1 cellular context compared by ENCODE assay signal in the genomic region with DNA sequence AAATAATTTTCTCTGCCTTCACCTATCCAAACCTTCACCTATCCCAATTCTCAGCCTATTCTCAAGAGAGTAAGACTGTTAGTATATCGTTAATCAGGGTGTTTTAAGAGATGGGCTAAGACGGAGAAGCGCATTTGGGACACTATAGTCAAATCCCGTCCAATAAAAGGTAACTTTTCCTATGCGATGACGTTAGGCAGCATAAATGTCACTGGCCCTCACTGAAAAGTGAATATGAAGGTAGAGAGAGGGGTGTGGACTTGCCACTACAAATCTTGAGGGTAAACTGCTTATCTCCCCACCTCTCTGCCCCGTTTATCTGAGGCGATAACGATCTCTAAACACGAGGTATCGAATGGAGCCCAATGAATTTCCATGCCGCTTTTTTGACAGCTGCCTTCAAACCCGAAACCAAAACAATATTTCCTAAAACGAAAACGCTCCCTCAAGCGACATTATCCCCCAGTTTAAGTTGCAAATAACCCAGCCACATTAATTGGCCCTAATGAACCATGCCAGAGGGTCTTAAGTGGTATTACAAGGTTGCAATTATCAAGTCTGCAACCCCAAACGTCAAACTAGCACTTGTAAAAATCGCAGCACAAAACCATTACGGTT.
A peak's percentile ranks its signal among the peaks of the same experiment; 100 is the strongest.
TF ChIP-seq lines count a peak whose summit lies in the region.

No MANE protein-coding gene starts in this region.

TF ChIP-seq in GM12878, 131 proteins besides CTCF, POLR2A, EP300 and RAD21 (continued from another document and continues in another):
- TF ChIP-seq, protein P1, sequence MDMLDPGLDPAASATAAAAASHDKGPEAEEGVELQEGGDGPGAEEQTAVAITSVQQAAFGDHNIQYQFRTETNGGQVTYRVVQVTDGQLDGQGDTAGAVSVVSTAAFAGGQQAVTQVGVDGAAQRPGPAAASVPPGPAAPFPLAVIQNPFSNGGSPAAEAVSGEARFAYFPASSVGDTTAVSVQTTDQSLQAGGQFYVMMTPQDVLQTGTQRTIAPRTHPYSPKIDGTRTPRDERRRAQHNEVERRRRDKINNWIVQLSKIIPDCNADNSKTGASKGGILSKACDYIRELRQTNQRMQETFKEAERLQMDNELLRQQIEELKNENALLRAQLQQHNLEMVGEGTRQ (IDR thresholded peaks at IDR 0.05; ENCODE audit: borderline replicate concordance, low read depth, low read length) = no peak
- TF ChIP-seq HDGF (IDR thresholded peaks at IDR 0.05) = no peak
- TF ChIP-seq, protein P2, sequence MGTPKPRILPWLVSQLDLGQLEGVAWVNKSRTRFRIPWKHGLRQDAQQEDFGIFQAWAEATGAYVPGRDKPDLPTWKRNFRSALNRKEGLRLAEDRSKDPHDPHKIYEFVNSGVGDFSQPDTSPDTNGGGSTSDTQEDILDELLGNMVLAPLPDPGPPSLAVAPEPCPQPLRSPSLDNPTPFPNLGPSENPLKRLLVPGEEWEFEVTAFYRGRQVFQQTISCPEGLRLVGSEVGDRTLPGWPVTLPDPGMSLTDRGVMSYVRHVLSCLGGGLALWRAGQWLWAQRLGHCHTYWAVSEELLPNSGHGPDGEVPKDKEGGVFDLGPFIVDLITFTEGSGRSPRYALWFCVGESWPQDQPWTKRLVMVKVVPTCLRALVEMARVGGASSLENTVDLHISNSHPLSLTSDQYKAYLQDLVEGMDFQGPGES (IDR thresholded peaks at IDR 0.05) = no peak
- no peak; the same call in 1 of the 2 replicates for TF ChIP-seq CHD1 (IDR thresholded peaks at IDR 0.05; ENCODE audit: low read depth, low read length)
- no peak for TF ChIP-seq ESRRA (IDR thresholded peaks at IDR 0.05; ENCODE audit: low read length)
- TF ChIP-seq TCF3 (IDR thresholded peaks at IDR 0.05; ENCODE audit: borderline replicate concordance, insufficient read depth, low read depth, low read length) = no peak
- 0 out of 2 replicates have a peak, but pooled peaks have one; percentile 15 for TF ChIP-seq DPF2 (IDR thresholded peaks at IDR 0.05)
- TF ChIP-seq, protein P3, sequence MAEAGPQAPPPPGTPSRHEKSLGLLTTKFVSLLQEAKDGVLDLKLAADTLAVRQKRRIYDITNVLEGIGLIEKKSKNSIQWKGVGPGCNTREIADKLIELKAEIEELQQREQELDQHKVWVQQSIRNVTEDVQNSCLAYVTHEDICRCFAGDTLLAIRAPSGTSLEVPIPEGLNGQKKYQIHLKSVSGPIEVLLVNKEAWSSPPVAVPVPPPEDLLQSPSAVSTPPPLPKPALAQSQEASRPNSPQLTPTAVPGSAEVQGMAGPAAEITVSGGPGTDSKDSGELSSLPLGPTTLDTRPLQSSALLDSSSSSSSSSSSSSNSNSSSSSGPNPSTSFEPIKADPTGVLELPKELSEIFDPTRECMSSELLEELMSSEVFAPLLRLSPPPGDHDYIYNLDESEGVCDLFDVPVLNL (IDR thresholded peaks at IDR 0.05; ENCODE audit: low read depth, low read length) = no peak
- no peak for TF ChIP-seq FOS (IDR thresholded peaks at IDR 0.05; ENCODE audit: borderline replicate concordance, extremely low read depth, insufficient read length)
- no peak for TF ChIP-seq ZNF622 (IDR thresholded peaks at IDR 0.05)
- TF ChIP-seq ZBED1 (IDR thresholded peaks at IDR 0.05; ENCODE audit: borderline replicate concordance) = 0 out of 2 replicates have a peak, but pooled peaks have one; percentile 61
- peak; percentile 24; the same call in 1 of the 2 replicates for TF ChIP-seq MTA3 (IDR thresholded peaks at IDR 0.05; ENCODE audit: borderline replicate concordance, low read length)
- no peak for TF ChIP-seq HDAC6 (IDR thresholded peaks at IDR 0.05; ENCODE audit: unreplicated experiment)
- no peak for TF ChIP-seq STAT1 (conservative IDR thresholded peaks at IDR 0.05)
- no peak for TF ChIP-seq NR2F1 (conservative IDR thresholded peaks at IDR 0.05)
- no peak for TF ChIP-seq BCL11A (IDR thresholded peaks at IDR 0.05; ENCODE audit: low read depth, low read length)
- peak; percentile 56; the same call in 1 of the 2 replicates for TF ChIP-seq BMI1 (IDR thresholded peaks at IDR 0.05; ENCODE audit: borderline replicate concordance)
- no peak for TF ChIP-seq YBX1 (IDR thresholded peaks at IDR 0.05)
- no peak for TF ChIP-seq HDAC2 (IDR thresholded peaks at IDR 0.05)
- TF ChIP-seq ATF7 (IDR thresholded peaks at IDR 0.05; ENCODE audit: low read depth) = peak; percentile 29; the same call in 1 of the 2 replicates
- TF ChIP-seq CBX5 (IDR thresholded peaks at IDR 0.05; ENCODE audit: low read depth) = no peak
- TF ChIP-seq, protein P4, sequence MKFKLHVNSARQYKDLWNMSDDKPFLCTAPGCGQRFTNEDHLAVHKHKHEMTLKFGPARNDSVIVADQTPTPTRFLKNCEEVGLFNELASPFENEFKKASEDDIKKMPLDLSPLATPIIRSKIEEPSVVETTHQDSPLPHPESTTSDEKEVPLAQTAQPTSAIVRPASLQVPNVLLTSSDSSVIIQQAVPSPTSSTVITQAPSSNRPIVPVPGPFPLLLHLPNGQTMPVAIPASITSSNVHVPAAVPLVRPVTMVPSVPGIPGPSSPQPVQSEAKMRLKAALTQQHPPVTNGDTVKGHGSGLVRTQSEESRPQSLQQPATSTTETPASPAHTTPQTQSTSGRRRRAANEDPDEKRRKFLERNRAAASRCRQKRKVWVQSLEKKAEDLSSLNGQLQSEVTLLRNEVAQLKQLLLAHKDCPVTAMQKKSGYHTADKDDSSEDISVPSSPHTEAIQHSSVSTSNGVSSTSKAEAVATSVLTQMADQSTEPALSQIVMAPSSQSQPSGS (IDR thresholded peaks at IDR 0.05; ENCODE audit: low read length) = no peak
- TF ChIP-seq POU2F2 (IDR thresholded peaks at IDR 0.05; ENCODE audit: borderline replicate concordance, low read depth, low read length) = 0 out of 3 replicates have a peak, but pooled peaks have one; percentile 29
- no peak for TF ChIP-seq CEBPB (IDR thresholded peaks at IDR 0.05; ENCODE audit: borderline replicate concordance in 1 of 2, low read depth in 2 of 2, low read length in 2 of 2)
- TF ChIP-seq EED (IDR thresholded peaks at IDR 0.05; ENCODE audit: low read depth) = no peak
- TF ChIP-seq, protein P5, sequence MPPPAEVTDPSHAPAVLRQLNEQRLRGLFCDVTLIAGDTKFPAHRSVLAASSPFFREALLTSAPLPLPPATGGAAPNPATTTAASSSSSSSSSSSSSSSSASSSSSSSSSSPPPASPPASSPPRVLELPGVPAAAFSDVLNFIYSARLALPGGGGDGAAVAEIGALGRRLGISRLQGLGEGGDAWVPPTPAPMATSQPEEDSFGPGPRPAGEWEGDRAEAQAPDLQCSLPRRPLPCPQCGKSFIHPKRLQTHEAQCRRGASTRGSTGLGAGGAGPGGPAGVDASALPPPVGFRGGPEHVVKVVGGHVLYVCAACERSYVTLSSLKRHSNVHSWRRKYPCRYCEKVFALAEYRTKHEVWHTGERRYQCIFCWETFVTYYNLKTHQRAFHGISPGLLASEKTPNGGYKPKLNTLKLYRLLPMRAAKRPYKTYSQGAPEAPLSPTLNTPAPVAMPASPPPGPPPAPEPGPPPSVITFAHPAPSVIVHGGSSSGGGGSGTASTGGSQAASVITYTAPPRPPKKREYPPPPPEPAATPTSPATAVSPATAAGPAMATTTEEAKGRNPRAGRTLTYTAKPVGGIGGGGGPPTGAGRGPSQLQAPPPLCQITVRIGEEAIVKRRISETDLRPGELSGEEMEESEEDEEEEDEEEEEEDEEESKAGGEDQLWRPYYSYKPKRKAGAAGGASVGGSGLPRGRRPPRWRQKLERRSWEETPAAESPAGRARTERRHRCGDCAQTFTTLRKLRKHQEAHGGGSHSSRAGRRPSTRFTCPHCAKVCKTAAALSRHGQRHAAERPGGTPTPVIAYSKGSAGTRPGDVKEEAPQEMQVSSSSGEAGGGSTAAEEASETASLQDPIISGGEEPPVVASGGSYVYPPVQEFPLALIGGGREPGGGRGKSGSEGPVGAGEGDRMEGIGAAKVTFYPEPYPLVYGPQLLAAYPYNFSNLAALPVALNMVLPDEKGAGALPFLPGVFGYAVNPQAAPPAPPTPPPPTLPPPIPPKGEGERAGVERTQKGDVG (CRISPR knock-in tag; IDR thresholded peaks at IDR 0.05) = no peak
- TF ChIP-seq, protein P6, sequence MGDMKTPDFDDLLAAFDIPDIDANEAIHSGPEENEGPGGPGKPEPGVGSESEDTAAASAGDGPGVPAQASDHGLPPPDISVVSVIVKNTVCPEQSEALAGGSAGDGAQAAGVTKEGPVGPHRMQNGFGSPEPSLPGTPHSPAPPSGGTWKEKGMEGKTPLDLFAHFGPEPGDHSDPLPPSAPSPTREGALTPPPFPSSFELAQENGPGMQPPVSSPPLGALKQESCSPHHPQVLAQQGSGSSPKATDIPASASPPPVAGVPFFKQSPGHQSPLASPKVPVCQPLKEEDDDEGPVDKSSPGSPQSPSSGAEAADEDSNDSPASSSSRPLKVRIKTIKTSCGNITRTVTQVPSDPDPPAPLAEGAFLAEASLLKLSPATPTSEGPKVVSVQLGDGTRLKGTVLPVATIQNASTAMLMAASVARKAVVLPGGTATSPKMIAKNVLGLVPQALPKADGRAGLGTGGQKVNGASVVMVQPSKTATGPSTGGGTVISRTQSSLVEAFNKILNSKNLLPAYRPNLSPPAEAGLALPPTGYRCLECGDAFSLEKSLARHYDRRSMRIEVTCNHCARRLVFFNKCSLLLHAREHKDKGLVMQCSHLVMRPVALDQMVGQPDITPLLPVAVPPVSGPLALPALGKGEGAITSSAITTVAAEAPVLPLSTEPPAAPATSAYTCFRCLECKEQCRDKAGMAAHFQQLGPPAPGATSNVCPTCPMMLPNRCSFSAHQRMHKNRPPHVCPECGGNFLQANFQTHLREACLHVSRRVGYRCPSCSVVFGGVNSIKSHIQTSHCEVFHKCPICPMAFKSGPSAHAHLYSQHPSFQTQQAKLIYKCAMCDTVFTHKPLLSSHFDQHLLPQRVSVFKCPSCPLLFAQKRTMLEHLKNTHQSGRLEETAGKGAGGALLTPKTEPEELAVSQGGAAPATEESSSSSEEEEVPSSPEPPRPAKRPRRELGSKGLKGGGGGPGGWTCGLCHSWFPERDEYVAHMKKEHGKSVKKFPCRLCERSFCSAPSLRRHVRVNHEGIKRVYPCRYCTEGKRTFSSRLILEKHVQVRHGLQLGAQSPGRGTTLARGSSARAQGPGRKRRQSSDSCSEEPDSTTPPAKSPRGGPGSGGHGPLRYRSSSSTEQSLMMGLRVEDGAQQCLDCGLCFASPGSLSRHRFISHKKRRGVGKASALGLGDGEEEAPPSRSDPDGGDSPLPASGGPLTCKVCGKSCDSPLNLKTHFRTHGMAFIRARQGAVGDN (IDR thresholded peaks at IDR 0.05) = no peak
- TF ChIP-seq, protein P7, sequence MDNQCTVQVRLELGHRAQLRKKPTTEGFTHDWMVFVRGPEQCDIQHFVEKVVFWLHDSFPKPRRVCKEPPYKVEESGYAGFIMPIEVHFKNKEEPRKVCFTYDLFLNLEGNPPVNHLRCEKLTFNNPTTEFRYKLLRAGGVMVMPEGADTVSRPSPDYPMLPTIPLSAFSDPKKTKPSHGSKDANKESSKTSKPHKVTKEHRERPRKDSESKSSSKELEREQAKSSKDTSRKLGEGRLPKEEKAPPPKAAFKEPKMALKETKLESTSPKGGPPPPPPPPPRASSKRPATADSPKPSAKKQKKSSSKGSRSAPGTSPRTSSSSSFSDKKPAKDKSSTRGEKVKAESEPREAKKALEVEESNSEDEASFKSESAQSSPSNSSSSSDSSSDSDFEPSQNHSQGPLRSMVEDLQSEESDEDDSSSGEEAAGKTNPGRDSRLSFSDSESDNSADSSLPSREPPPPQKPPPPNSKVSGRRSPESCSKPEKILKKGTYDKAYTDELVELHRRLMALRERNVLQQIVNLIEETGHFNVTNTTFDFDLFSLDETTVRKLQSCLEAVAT (IDR thresholded peaks at IDR 0.05) = peak; percentile 94
- no peak for TF ChIP-seq RBBP5 (conservative IDR thresholded peaks at IDR 0.05)
- TF ChIP-seq, protein P8, sequence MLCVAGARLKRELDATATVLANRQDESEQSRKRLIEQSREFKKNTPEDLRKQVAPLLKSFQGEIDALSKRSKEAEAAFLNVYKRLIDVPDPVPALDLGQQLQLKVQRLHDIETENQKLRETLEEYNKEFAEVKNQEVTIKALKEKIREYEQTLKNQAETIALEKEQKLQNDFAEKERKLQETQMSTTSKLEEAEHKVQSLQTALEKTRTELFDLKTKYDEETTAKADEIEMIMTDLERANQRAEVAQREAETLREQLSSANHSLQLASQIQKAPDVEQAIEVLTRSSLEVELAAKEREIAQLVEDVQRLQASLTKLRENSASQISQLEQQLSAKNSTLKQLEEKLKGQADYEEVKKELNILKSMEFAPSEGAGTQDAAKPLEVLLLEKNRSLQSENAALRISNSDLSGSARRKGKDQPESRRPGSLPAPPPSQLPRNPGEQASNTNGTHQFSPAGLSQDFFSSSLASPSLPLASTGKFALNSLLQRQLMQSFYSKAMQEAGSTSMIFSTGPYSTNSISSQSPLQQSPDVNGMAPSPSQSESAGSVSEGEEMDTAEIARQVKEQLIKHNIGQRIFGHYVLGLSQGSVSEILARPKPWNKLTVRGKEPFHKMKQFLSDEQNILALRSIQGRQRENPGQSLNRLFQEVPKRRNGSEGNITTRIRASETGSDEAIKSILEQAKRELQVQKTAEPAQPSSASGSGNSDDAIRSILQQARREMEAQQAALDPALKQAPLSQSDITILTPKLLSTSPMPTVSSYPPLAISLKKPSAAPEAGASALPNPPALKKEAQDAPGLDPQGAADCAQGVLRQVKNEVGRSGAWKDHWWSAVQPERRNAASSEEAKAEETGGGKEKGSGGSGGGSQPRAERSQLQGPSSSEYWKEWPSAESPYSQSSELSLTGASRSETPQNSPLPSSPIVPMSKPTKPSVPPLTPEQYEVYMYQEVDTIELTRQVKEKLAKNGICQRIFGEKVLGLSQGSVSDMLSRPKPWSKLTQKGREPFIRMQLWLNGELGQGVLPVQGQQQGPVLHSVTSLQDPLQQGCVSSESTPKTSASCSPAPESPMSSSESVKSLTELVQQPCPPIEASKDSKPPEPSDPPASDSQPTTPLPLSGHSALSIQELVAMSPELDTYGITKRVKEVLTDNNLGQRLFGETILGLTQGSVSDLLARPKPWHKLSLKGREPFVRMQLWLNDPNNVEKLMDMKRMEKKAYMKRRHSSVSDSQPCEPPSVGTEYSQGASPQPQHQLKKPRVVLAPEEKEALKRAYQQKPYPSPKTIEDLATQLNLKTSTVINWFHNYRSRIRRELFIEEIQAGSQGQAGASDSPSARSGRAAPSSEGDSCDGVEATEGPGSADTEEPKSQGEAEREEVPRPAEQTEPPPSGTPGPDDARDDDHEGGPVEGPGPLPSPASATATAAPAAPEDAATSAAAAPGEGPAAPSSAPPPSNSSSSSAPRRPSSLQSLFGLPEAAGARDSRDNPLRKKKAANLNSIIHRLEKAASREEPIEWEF (IDR thresholded peaks at IDR 0.05; ENCODE audit: insufficient replicate concordance, low read depth, low read length) = no peak
- TF ChIP-seq FOXM1 (IDR thresholded peaks at IDR 0.05; ENCODE audit: low read depth, low read length) = peak; percentile 22; the same call in 1 of the 2 replicates
- no peak for TF ChIP-seq TCF12 (IDR thresholded peaks at IDR 0.05; ENCODE audit: low read depth, low read length)
- no peak for TF ChIP-seq ASH2L (IDR thresholded peaks at IDR 0.05; ENCODE audit: borderline replicate concordance, low read depth)
- TF ChIP-seq RELA (IDR thresholded peaks at IDR 0.05; ENCODE audit: borderline replicate concordance, partially characterized antibody) = no peak
- TF ChIP-seq RAD51 (IDR thresholded peaks at IDR 0.05) = no peak
- TF ChIP-seq PAX8 (IDR thresholded peaks at IDR 0.05) = no peak
- TF ChIP-seq NFXL1 (IDR thresholded peaks at IDR 0.05; ENCODE audit: borderline replicate concordance) = no peak
- no peak for TF ChIP-seq NR2C2 (IDR thresholded peaks at IDR 0.05; ENCODE audit: borderline replicate concordance, control insufficient read depth, insufficient read length, low read depth)
